Comparison of ENCODE assay signal across 8 cellular contexts in genomic region chr14:77151245-77151644, GRCh38. TPM values are rescaled to one million over a fixed set of nuclear protein-coding genes. Genes with fewer than 3 reads are reported as not detected.
DNase-seq lines count a peak whose midpoint lies in the region; ATAC-seq and TF ChIP-seq lines count a peak whose summit lies in the region.

No MANE protein-coding gene starts in this region.

- no peak overlapping the region for H3K4me3 ChIP-seq in DND-41 (ENCODE audit: low read depth in 1 of 2, low read length in 2 of 2)

- H3K27me3 ChIP-seq in DND-41 (ENCODE audit: insufficient read depth, low read length, poor library complexity): peaks cover 9% of the 10 kb centered on the region

- H3K4me2 ChIP-seq in DND-41 (ENCODE audit: insufficient read depth, low read length): no peak overlapping the region

- no peak overlapping the region for H3K4me3 Mint-ChIP-seq in T-cell

- H3K27me3 Mint-ChIP-seq in T-cell: peaks cover 48 to 60% of the 10 kb centered on the region in 2 donors

- H3K36me3 Mint-ChIP-seq in T-cell: no peaks in the 10 kb centered on the region

- no peaks in the 10 kb centered on the region for H3K36me3 ChIP-seq in DND-41 (ENCODE audit: insufficient read depth, low read length)

- H3K9ac ChIP-seq in DND-41 (ENCODE audit: low read depth, low read length): no peak overlapping the region

- H3K79me2 ChIP-seq in DND-41 (ENCODE audit: insufficient read depth, low read length): no peaks in the 10 kb centered on the region

- peak; percentile 64 for TF ChIP-seq CTCF in DND-41 (IDR thresholded peaks at IDR 0.05; ENCODE audit: borderline replicate concordance, extremely low read depth, low read length, poor library complexity, severe bottlenecking)

- H3K4me1 Mint-ChIP-seq in T-cell: no peaks in the 10 kb centered on the region

- POLR2A ChIA-PET in T-cell (lab: Charles Lee): no interaction called here

- H3K27ac ChIP-seq in DND-41 (ENCODE audit: low read length): no peak overlapping the region

- ATAC-seq in DND-41 (ENCODE audit: insufficient read depth, low read depth) (no peak), left lobe of liver (peak; percentile 52), HG02852 (IDR thresholded peaks at IDR 0.05; ENCODE audit: unreplicated experiment) (no peak), T-cell (replicated peaks in 1 of 4) (no peak), HG03520 (IDR thresholded peaks at IDR 0.05; ENCODE audit: unreplicated experiment) (no peak)

- CTCF ChIA-PET in T-cell (lab: Charles Lee): interaction anchor here (0.5 to 1.4 kb wide), 3 partner anchors 23 to 165 kb away, joined by 3 to 7 read pairs (median 4); no protein-coding TSS in a partner anchor

- no peak overlapping the region for H3K27ac Mint-ChIP-seq in T-cell

- no peaks in the 10 kb centered on the region for H3K4me1 ChIP-seq in DND-41 (ENCODE audit: insufficient read depth, low read length)

- H3K9me3 Mint-ChIP-seq in T-cell: no peaks in the 10 kb centered on the region

- H4K20me1 ChIP-seq in DND-41 (ENCODE audit: insufficient read depth, low read length): no peaks in the 10 kb centered on the region

- H2AFZ ChIP-seq in DND-41 (ENCODE audit: low read depth, low read length): no peak overlapping the region

- DNase-seq in DND-41 (peak; percentile 22), HuH-7 (ENCODE audit: low spot score) (peak; percentile 58), SW480 (ENCODE audit: low spot score) (peak; percentile 37), left lobe of liver (ENCODE audit: low spot score) (peak; percentile 27), T-cell (no peak), occipital lobe (lab: John Stamatoyannopoulos, UW) (no peak)

- H3K9me3 ChIP-seq in DND-41 (ENCODE audit: insufficient read depth, low read length, severe bottlenecking): no peaks in the 10 kb centered on the region

RNA-seq across cellular contexts. Expression of gene ZDHHC22, which starts 9.7 kb away (rescaled TPM):
- total RNA-seq in left lobe of liver (not detected), T-cell (under 1 TPM in 1 of 5 donors, not detected in 4; 0.06 TPM), occipital lobe (12.0 TPM)

RNA-seq across cellular contexts. Expression of gene TMEM63C, which starts 30.4 kb away (rescaled TPM):
- total RNA-seq in left lobe of liver (0.35 TPM), T-cell (1 to 10 TPM in 3 of 5 donors, under 1 TPM in 2; 0.76 to 2.6 (median 1.3) TPM), occipital lobe (10.8 TPM)

RNA-seq across cellular contexts. Expression of gene CIPC, which starts 53.2 kb away (rescaled TPM):
- total RNA-seq in left lobe of liver: 11.8 TPM
- 10 to 100 TPM in 3 of 5 donors, 1 to 10 TPM in 2; 8.4 to 14.0 (median 11.8) TPM for total RNA-seq in T-cell
- 44.5 TPM for total RNA-seq in occipital lobe

Comparison
In these comparisons a context has a peak if more than half of its experiments do, and no peak if none do; other contexts are left out.
1. DNase-seq: peak in DND-41 (single experiment), HuH-7 (single experiment), SW480 (single experiment) and left lobe of liver (single experiment); none in T-cell (0 of 34) and occipital lobe (single experiment).
2. RNA of gene ZDHHC22, which starts 9.7 kb away (total RNA-seq): 12.0 TPM in occipital lobe (single experiment); 0.06 TPM in T-cell and not detected in left lobe of liver (single experiment); every median in the first group is over 10 times any median in the second.